ENCODE assay signal across 8 cellular contexts in the genomic region with DNA sequence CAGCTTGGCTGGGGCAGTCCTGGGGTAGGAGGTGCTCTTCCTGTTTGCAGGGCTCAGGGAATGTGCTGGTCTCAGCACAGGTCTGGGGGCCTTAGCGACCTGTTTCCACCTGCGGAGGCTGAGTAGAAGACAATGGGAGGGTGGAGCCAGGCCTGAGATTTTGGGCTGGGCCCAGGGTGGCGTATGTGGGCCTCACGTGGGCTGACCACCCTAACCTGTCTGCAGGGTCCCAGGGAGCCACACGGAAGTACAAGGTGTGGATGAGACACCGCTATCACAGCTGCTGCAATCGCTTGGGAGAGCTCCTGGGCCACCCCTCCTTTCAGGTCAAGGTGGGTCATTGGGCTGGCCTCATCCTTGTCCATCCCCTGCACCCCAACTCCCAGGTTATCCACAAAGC. TPM values are rescaled to one million over a fixed set of nuclear protein-coding genes. Genes with fewer than 3 reads are reported as not detected.
DNase-seq lines count a peak whose midpoint lies in the region; ATAC-seq and TF ChIP-seq lines count a peak whose summit lies in the region.

No MANE protein-coding gene starts in this region.

- CTCF ChIA-PET in WTC11 (lab: Charles Lee), result interaction anchor here (1.0 kb wide), 1 partner anchor 9 kb away, joined by 4 read pairs; no protein-coding TSS in a partner anchor

- peak overlapping the region; percentile 84 for H3K4me3 Mint-ChIP-seq in T-helper 2 cell treated with Interferon-gamma antibody and Interleukin-4, amounts not matched to agents 5 μg/mL and 100 μg/mL, for 36 hours
- H3K4me3 Mint-ChIP-seq in WTC11, result peak overlapping the region; percentile 78

- no peaks in the 10 kb centered on the region for H3K36me3 ChIP-seq in hepatocyte (replicated peaks; ENCODE audit: insufficient read depth, low read depth)
- H3K36me3 ChIP-seq in smooth muscle cell (ENCODE audit: low read depth), result no peaks in the 10 kb centered on the region

- ATAC-seq in WTC11, result no peak

- H3K4me3 ChIP-seq in hepatocyte (peak overlapping the region; percentile 88), smooth muscle cell (peak overlapping the region; percentile 100)

- 88% methylated on average over 7 of the region's 7 CpGs for WGBS in hepatocyte (ENCODE audit: low lambda C conversion rate, missing lambda C conversion rate)
- WGBS in smooth muscle cell (ENCODE audit: low lambda C conversion rate), result 90% methylated on average over 7 of the region's 7 CpGs

- peak overlapping the region; percentile 83 for H3K27ac Mint-ChIP-seq in T-helper 2 cell treated with Interferon-gamma antibody and Interleukin-4, amounts not matched to agents 5 μg/mL and 100 μg/mL, for 36 hours
- H3K27ac Mint-ChIP-seq in WTC11, result no peak overlapping the region

- peaks cover 22% of the 10 kb centered on the region for H3K79me2 ChIP-seq in hepatocyte
- peaks cover 13% of the 10 kb centered on the region for H3K79me2 ChIP-seq in smooth muscle cell (ENCODE audit: low read depth)

- no peaks in the 10 kb centered on the region for H3K9me2 ChIP-seq in hepatocyte (replicated peaks; ENCODE audit: insufficient read depth)

- TF ChIP-seq CTCF in WTC11 (IDR thresholded peaks at IDR 0.05), result no peak
- TF ChIP-seq CTCF in hepatocyte (IDR thresholded peaks at IDR 0.05; ENCODE audit: poor library complexity), result no peak
- TF ChIP-seq CTCF in smooth muscle cell (IDR thresholded peaks at IDR 0.05; ENCODE audit: borderline replicate concordance, insufficient read depth, poor library complexity, severe bottlenecking), result no peak

- H3K4me2 ChIP-seq in hepatocyte (peak overlapping the region; percentile 96), smooth muscle cell (peak overlapping the region; percentile 100)

- H3K9me3 ChIP-seq in hepatocyte (ENCODE audit: low read depth) (no peaks in the 10 kb centered on the region), smooth muscle cell (replicated peaks; ENCODE audit: low read depth) (no peaks in the 10 kb centered on the region)

- H3F3A ChIP-seq in smooth muscle cell (ENCODE audit: low read depth), result no peaks in the 10 kb centered on the region

- H3K36me3 Mint-ChIP-seq in T-helper 2 cell treated with Interferon-gamma antibody and Interleukin-4, amounts not matched to agents 5 μg/mL and 100 μg/mL, for 36 hours (ENCODE audit: low read depth), result peaks cover 3% of the 10 kb centered on the region
- H3K36me3 Mint-ChIP-seq in WTC11, result peaks cover 7% of the 10 kb centered on the region

- POLR2A ChIA-PET in WTC11 (lab: Charles Lee), result no interaction called here

- no peaks in the 10 kb centered on the region for H3K27me3 Mint-ChIP-seq in T-helper 2 cell treated with Interferon-gamma antibody and Interleukin-4, amounts not matched to agents 5 μg/mL and 100 μg/mL, for 36 hours (ENCODE audit: low read depth)
- no peaks in the 10 kb centered on the region for H3K27me3 Mint-ChIP-seq in WTC11 (ENCODE audit: low read depth)

- DNase-seq in T-helper 2 cell treated with Interferon-gamma antibody and Interleukin-4, amounts not matched to agents 5 μg/mL and 100 μg/mL, for 36 hours (ENCODE audit: low spot score), result no peak
- DNase-seq in T-helper 2 cell (no peak), WTC11 (ENCODE audit: low spot score) (no peak), hepatocyte (ENCODE audit: low spot score) (no peak), smooth muscle cell (lab: John Stamatoyannopoulos, UW; ENCODE audit: unreplicated experiment) (no peak), GDM1 (lab: John Stamatoyannopoulos, UW) (no peak), NCI-H187 treated with DMSO at 0.1 percent for 48 hours (lab: John Stamatoyannopoulos, UW) (no peak)
- no peak for DNase-seq in effector CD4-positive, alpha-beta T cell

- H2AFZ ChIP-seq in hepatocyte (no peak overlapping the region), smooth muscle cell (ENCODE audit: low read depth) (no peak overlapping the region)

- peak overlapping the region; percentile 98 for H3K9ac ChIP-seq in smooth muscle cell (ENCODE audit: low read depth)

- H3K9me3 Mint-ChIP-seq in T-helper 2 cell treated with Interferon-gamma antibody and Interleukin-4, amounts not matched to agents 5 μg/mL and 100 μg/mL, for 36 hours, result no peaks in the 10 kb centered on the region
- no peaks in the 10 kb centered on the region for H3K9me3 Mint-ChIP-seq in WTC11

- H3K4me1 ChIP-seq in hepatocyte (ENCODE audit: insufficient read depth) (peaks cover 11% of the 10 kb centered on the region), smooth muscle cell (ENCODE audit: low read depth) (peaks cover 11% of the 10 kb centered on the region)

- H3K4me1 Mint-ChIP-seq in T-helper 2 cell treated with Interferon-gamma antibody and Interleukin-4, amounts not matched to agents 5 μg/mL and 100 μg/mL, for 36 hours (ENCODE audit: low read depth), result peaks cover 19% of the 10 kb centered on the region
- H3K4me1 Mint-ChIP-seq in WTC11, result peaks cover 10% of the 10 kb centered on the region

- H3K27me3 ChIP-seq in hepatocyte (no peaks in the 10 kb centered on the region), smooth muscle cell (ENCODE audit: low read depth) (no peaks in the 10 kb centered on the region)

- no peaks in the 10 kb centered on the region for H4K20me1 ChIP-seq in hepatocyte (ENCODE audit: insufficient read depth, poor library complexity, severe bottlenecking)
- H4K20me1 ChIP-seq in smooth muscle cell (ENCODE audit: low read depth), result peaks cover 6% of the 10 kb centered on the region

- H3K27ac ChIP-seq in hepatocyte, result no peak overlapping the region
- no peak overlapping the region for H3K27ac ChIP-seq in smooth muscle cell (ENCODE audit: low read depth)

TF ChIP-seq in WTC11, 78 proteins besides CTCF, POLR2A, EP300 and RAD21:
- TF ChIP-seq, protein P1, sequence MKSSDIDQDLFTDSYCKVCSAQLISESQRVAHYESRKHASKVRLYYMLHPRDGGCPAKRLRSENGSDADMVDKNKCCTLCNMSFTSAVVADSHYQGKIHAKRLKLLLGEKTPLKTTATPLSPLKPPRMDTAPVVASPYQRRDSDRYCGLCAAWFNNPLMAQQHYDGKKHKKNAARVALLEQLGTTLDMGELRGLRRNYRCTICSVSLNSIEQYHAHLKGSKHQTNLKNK (CRISPR knock-in tag; IDR thresholded peaks at IDR 0.05), result no peak
- TF ChIP-seq TCF7 (CRISPR knock-in tag; IDR thresholded peaks at IDR 0.05; ENCODE audit: low read depth), result no peak
- TF ChIP-seq ZNF263 (CRISPR knock-in tag; IDR thresholded peaks at IDR 0.05; ENCODE audit: low read depth), result no peak
- no peak for TF ChIP-seq FOXK1 (CRISPR knock-in tag; IDR thresholded peaks at IDR 0.05)
- TF ChIP-seq NR3C1 (CRISPR knock-in tag; conservative IDR thresholded peaks at IDR 0.05; ENCODE audit: low read depth), result no peak
- no peak for TF ChIP-seq ZNF121 (CRISPR knock-in tag; IDR thresholded peaks at IDR 0.05)
- TF ChIP-seq ELF4 (CRISPR knock-in tag; IDR thresholded peaks at IDR 0.05; ENCODE audit: low read depth), result no peak
- no peak for TF ChIP-seq ZNF281 (CRISPR knock-in tag; IDR thresholded peaks at IDR 0.05)
- no peak for TF ChIP-seq OVOL2 (CRISPR knock-in tag; IDR thresholded peaks at IDR 0.05; ENCODE audit: borderline replicate concordance)

RNA-seq across cellular contexts. Expression of gene NOC4L, which starts 1.1 kb away (rescaled TPM):
- total RNA-seq in WTC11 (2021) (38.0 to 41.4 TPM (median 39.6 TPM) in 3 replicates), hepatocyte (7.1 and 8.9 TPM in 2 replicates), smooth muscle cell (6.2 and 9.8 TPM in 2 replicates)
- polyA plus RNA-seq in hepatocyte (30.6 and 31.8 TPM in 2 replicates), smooth muscle cell (39.9 and 42.2 TPM in 2 replicates)

RNA-seq across cellular contexts. Expression of gene DDX51, which starts 1.2 kb away (rescaled TPM):
- total RNA-seq in WTC11 (2021) (32.7 to 34.2 TPM (median 33.3 TPM) in 3 replicates), hepatocyte (5.8 and 6.8 TPM in 2 replicates), smooth muscle cell (1.6 and 5.2 TPM in 2 replicates)
- polyA plus RNA-seq in hepatocyte (16.1 and 24.3 TPM in 2 replicates), smooth muscle cell (12.5 and 15.1 TPM in 2 replicates)
